12 cellular contexts compared by ENCODE assay signal in genomic region chr11:121892131-121892681, GRCh38.
DNase-seq lines count a peak whose midpoint lies in the region; ATAC-seq, FAIRE-seq and TF ChIP-seq lines count a peak whose summit lies in the region.
"Had no signal": no experiment of that assay in that cellular context is flagged by ENCODE, and none has a peak within 500 bp of the region (broad histone marks: within the 10 kb centered on the region; RNA-seq: fewer than 3 reads in every experiment).

No MANE protein-coding gene starts in this region.

- POLR2A ChIA-PET in IMR-90 (lab: Charles Lee; ENCODE audit: unreplicated experiment), result no interaction called here
- POLR2A ChIA-PET in CD4-positive, alpha-beta memory T cell (lab: Charles Lee; ENCODE audit: partially characterized antibody), result no interaction called here
- POLR2A ChIA-PET in activated CD8-positive, alpha-beta T cell treated with anti-CD3 and anti-CD28 coated beads, Interleukin-2, amount 10 ng/mL, durations not matched to agents 7 days and 5 days (lab: Charles Lee), result no interaction called here

- no peak for TF ChIP-seq RAD21 in IMR-90 (IDR thresholded peaks at IDR 0.05; ENCODE audit: low read length)

- H3K4me3 ChIP-seq in IMR-90 (ENCODE audit: insufficient read depth, low read depth, low read length) (no peak overlapping the region), bronchial epithelial cell (ENCODE audit: low read depth, low read length) (no peak overlapping the region), iPS DF 6.9 (ENCODE audit: low read length) (no peak overlapping the region)
- no peak overlapping the region for H3K4me3 ChIP-seq in CD4-positive, alpha-beta memory T cell (ENCODE audit: low read length in 2 of 2)
- H3K4me3 ChIP-seq: GM12878, SK-N-MC had no signal

- H3K4me2 ChIP-seq in IMR-90 (ENCODE audit: low read depth, low read length), result no peak overlapping the region

- ATAC-seq in IMR-90 (ENCODE audit: low read depth) (no peak; the same call in 1 of the 2 replicates), GM21723 (IDR thresholded peaks at IDR 0.05; ENCODE audit: unreplicated experiment) (no peak)
- no peak for ATAC-seq in natural killer cell treated with Interleukin-12 subunit alpha and Interleukin-12 subunit beta and Interleukin-15 and Interleukin-18, amount 100 ng/mL, for 72 hours
- ATAC-seq in activated CD8-positive, alpha-beta T cell treated with anti-CD3 and anti-CD28 coated beads, Interleukin-2, amount 10 ng/mL, durations not matched to agents 7 days and 5 days, result no peak
- ATAC-seq: GM12878; naive thymus-derived CD8-positive, alpha-beta T cell had no signal

- H4K20me1 ChIP-seq in IMR-90 (ENCODE audit: insufficient read depth, low read length), result no peaks in the 10 kb centered on the region

- H3K9me1 ChIP-seq in IMR-90 (ENCODE audit: insufficient read depth, low read length), result 0 out of 2 replicates have a peak, but pooled peaks cover 8% of the 10 kb centered on the region

- H3K4me3 Mint-ChIP-seq in natural killer cell treated with Interleukin-12 subunit alpha and Interleukin-12 subunit beta and Interleukin-15 and Interleukin-18, amount 100 ng/mL, for 72 hours, result no peak overlapping the region
- H3K4me3 Mint-ChIP-seq in CD4-positive, alpha-beta memory T cell, result no peak overlapping the region
- no peak overlapping the region for H3K4me3 Mint-ChIP-seq in activated CD8-positive, alpha-beta T cell treated with anti-CD3 and anti-CD28 coated beads, Interleukin-2, amount 10 ng/mL, durations not matched to agents 7 days and 5 days
- H3K4me3 Mint-ChIP-seq: activated CD4-positive, alpha-beta memory T cell treated with anti-CD3 and anti-CD28 coated beads, Interleukin-2, amount 10 ng/mL, durations not matched to agents 7 days and 5 days; naive thymus-derived CD8-positive, alpha-beta T cell had no signal

- TF ChIP-seq CTCF in IMR-90 (conservative IDR thresholded peaks at IDR 0.05; ENCODE audit: low read depth, low read length), result no peak
- no peak for TF ChIP-seq CTCF in bronchial epithelial cell (IDR thresholded peaks at IDR 0.05; ENCODE audit: insufficient read depth, low read length, severe bottlenecking)

- H3K9ac ChIP-seq in IMR-90 (ENCODE audit: low read depth, low read length), result no peak overlapping the region

- H3K27me3 ChIP-seq in IMR-90 (ENCODE audit: control insufficient read depth, insufficient read depth, low read length) (no peaks in the 10 kb centered on the region), bronchial epithelial cell (ENCODE audit: control insufficient read depth, insufficient read depth, low read length) (no peaks in the 10 kb centered on the region), iPS DF 6.9 (ENCODE audit: control insufficient read depth, insufficient read depth, low read length) (no peaks in the 10 kb centered on the region)
- H3K27me3 ChIP-seq in CD4-positive, alpha-beta memory T cell (ENCODE audit: insufficient read depth, low read length), result no peaks in the 10 kb centered on the region

- no peak overlapping the region for H3K27ac Mint-ChIP-seq in natural killer cell treated with Interleukin-12 subunit alpha and Interleukin-12 subunit beta and Interleukin-15 and Interleukin-18, amount 100 ng/mL, for 72 hours
- H3K27ac Mint-ChIP-seq in CD4-positive, alpha-beta memory T cell, result no peak overlapping the region
- no peak overlapping the region for H3K27ac Mint-ChIP-seq in activated CD8-positive, alpha-beta T cell treated with anti-CD3 and anti-CD28 coated beads, Interleukin-2, amount 10 ng/mL, durations not matched to agents 7 days and 5 days
- H3K27ac Mint-ChIP-seq: activated CD4-positive, alpha-beta memory T cell treated with anti-CD3 and anti-CD28 coated beads, Interleukin-2, amount 10 ng/mL, durations not matched to agents 7 days and 5 days; naive thymus-derived CD8-positive, alpha-beta T cell had no signal

- H2AFZ ChIP-seq in IMR-90 (replicated peaks; ENCODE audit: low read length, poor library complexity), result no peak overlapping the region

- H3K56ac ChIP-seq in IMR-90 (ENCODE audit: extremely low read depth, insufficient read depth, low read length), result no peak overlapping the region

- WGBS in IMR-90 (ENCODE audit: extremely low coverage in 2 of 2, insufficient read length in 1 of 2), 2 experiments, result no CpG with 5 or more reads among the region's 3 CpGs
- WGBS in iPS DF 6.9 (ENCODE audit: insufficient coverage, insufficient read length), result no CpG with 5 or more reads among the region's 3 CpGs

- H3K14ac ChIP-seq in IMR-90 (replicated peaks; ENCODE audit: low read depth, low read length), result 0 out of 2 replicates have a peak overlapping the region, but pooled peaks have one; percentile 92

- no peak overlapping the region for H4K5ac ChIP-seq in IMR-90 (ENCODE audit: low read depth, low read length)

- H3K36me3 Mint-ChIP-seq in natural killer cell treated with Interleukin-12 subunit alpha and Interleukin-12 subunit beta and Interleukin-15 and Interleukin-18, amount 100 ng/mL, for 72 hours, result no peaks in the 10 kb centered on the region
- H3K36me3 Mint-ChIP-seq in CD4-positive, alpha-beta memory T cell, result peaks cover 0 to 4% of the 10 kb centered on the region in 2 donors
- no peaks in the 10 kb centered on the region for H3K36me3 Mint-ChIP-seq in activated CD8-positive, alpha-beta T cell treated with anti-CD3 and anti-CD28 coated beads, Interleukin-2, amount 10 ng/mL, durations not matched to agents 7 days and 5 days (ENCODE audit: low read depth)

- H2BK5ac ChIP-seq in IMR-90 (ENCODE audit: low read depth, low read length, poor library complexity, severe bottlenecking), result peak overlapping the region; percentile 83

- peak overlapping the region; percentile 51; the same call in 1 of the 2 replicates for H2BK20ac ChIP-seq in IMR-90 (ENCODE audit: low read depth, low read length)

- H4K8ac ChIP-seq in IMR-90 (ENCODE audit: low read depth in 2 of 2, low read length in 2 of 2), result 0 out of 4 replicates have a peak overlapping the region, but pooled peaks of 1 of the 2 experiments have one; percentile 2

- dilution Hi-C loops in IMR-90 (cut with HindIII; ENCODE audit: low sequenced_read_pairs, unreplicated experiment), result no loop called here

- peaks cover 12 to 25% of the 10 kb centered on the region in 2 donors for H3K27me3 Mint-ChIP-seq in natural killer cell treated with Interleukin-12 subunit alpha and Interleukin-12 subunit beta and Interleukin-15 and Interleukin-18, amount 100 ng/mL, for 72 hours
- H3K27me3 Mint-ChIP-seq in CD4-positive, alpha-beta memory T cell, result no peaks in the 10 kb centered on the region
- H3K27me3 Mint-ChIP-seq in activated CD8-positive, alpha-beta T cell treated with anti-CD3 and anti-CD28 coated beads, Interleukin-2, amount 10 ng/mL, durations not matched to agents 7 days and 5 days (ENCODE audit: low read depth), result peaks cover 5% of the 10 kb centered on the region
- H3K27me3 Mint-ChIP-seq: activated CD4-positive, alpha-beta memory T cell treated with anti-CD3 and anti-CD28 coated beads, Interleukin-2, amount 10 ng/mL, durations not matched to agents 7 days and 5 days had no signal

- peak overlapping the region; percentile 41; the same call in 1 of the 2 replicates for H4K91ac ChIP-seq in IMR-90 (ENCODE audit: insufficient read depth, low read depth, low read length)

- H2AK9ac ChIP-seq in IMR-90 (replicated peaks; ENCODE audit: low read depth, low read length, poor library complexity), result peak overlapping the region; percentile 7

- peak overlapping the region; percentile 71 for H2BK120ac ChIP-seq in IMR-90 (ENCODE audit: low read depth, low read length)

- no peaks in the 10 kb centered on the region for H3K9me3 ChIP-seq in IMR-90 (ENCODE audit: control insufficient read depth, insufficient read depth, low read length)
- H3K9me3 ChIP-seq in iPS DF 6.9 (ENCODE audit: control insufficient read depth, insufficient read depth, low read length), result no peaks in the 10 kb centered on the region; the same call in 1 of the 2 replicates
- no peaks in the 10 kb centered on the region for H3K9me3 ChIP-seq in CD4-positive, alpha-beta memory T cell (ENCODE audit: control insufficient read depth in 1 of 2, low read length in 2 of 2)

- H3K18ac ChIP-seq in IMR-90 (ENCODE audit: low read depth, low read length), result peak overlapping the region; percentile 71; the same call in 1 of the 2 replicates

- CTCF ChIA-PET in IMR-90 (lab: Yijun Ruan, JAX), result no interaction called here
- CTCF ChIA-PET in CD4-positive, alpha-beta memory T cell (lab: Charles Lee; ENCODE audit: partially characterized antibody), result no interaction called here
- CTCF ChIA-PET in activated CD8-positive, alpha-beta T cell treated with anti-CD3 and anti-CD28 coated beads, Interleukin-2, amount 10 ng/mL, durations not matched to agents 7 days and 5 days (lab: Charles Lee), result no interaction called here

- peaks cover 22% of the 10 kb centered on the region; the same call in 1 of the 2 replicates for H3K4me1 ChIP-seq in IMR-90 (ENCODE audit: control insufficient read depth, insufficient read depth, low read length)
- no peaks in the 10 kb centered on the region; the same call in 1 of the 2 replicates for H3K4me1 ChIP-seq in iPS DF 6.9 (ENCODE audit: control insufficient read depth, insufficient read depth, low read length)
- no peaks in the 10 kb centered on the region for H3K4me1 ChIP-seq in CD4-positive, alpha-beta memory T cell (ENCODE audit: insufficient read depth, low read length)

- peak overlapping the region; percentile 78; the same call in 1 of the 2 replicates for H2AK5ac ChIP-seq in IMR-90 (ENCODE audit: low read depth, low read length)

- intact Hi-C loops in IMR-90 (cut with micrococcal nuclease), result loop anchor here (5.0 kb wide), 1 partner anchor 40 kb away; no protein-coding TSS in a partner anchor
- intact Hi-C loops in CD4-positive, alpha-beta memory T cell (cut with micrococcal nuclease), result no loop called here

- H3K36me3 ChIP-seq in IMR-90 (ENCODE audit: control insufficient read depth, insufficient read depth, low read length) (no peaks in the 10 kb centered on the region), bronchial epithelial cell (ENCODE audit: control insufficient read depth, insufficient read depth, low read length) (no peaks in the 10 kb centered on the region), iPS DF 6.9 (ENCODE audit: control insufficient read depth, insufficient read depth, low read length) (no peaks in the 10 kb centered on the region)
- H3K36me3 ChIP-seq in CD4-positive, alpha-beta memory T cell (ENCODE audit: insufficient read depth, low read length), result no peaks in the 10 kb centered on the region

- H3K27ac ChIP-seq in IMR-90 (ENCODE audit: insufficient read depth, low read length) (no peak overlapping the region), iPS DF 6.9 (ENCODE audit: low read length) (no peak overlapping the region)
- no peak overlapping the region for H3K27ac ChIP-seq in CD4-positive, alpha-beta memory T cell (ENCODE audit: low read depth, low read length)
- H3K27ac ChIP-seq: SK-N-MC had no signal

- BruUV-seq in IMR-90 (replicated peaks; lab: Mats Ljungman, UMichigan), result no TSS peak

- no peak for FAIRE-seq in bronchial epithelial cell (lab: Jason Lieb, UNC)
- FAIRE-seq: GM12878 had no signal

- no peaks in the 10 kb centered on the region for H3K79me1 ChIP-seq in IMR-90 (ENCODE audit: low read depth in 1 of 2, low read length in 2 of 2)

- in situ Hi-C loops in IMR-90 (cut with MboI; ENCODE audit: low sequenced_read_pairs), result no loop called here

- H3K9me3 Mint-ChIP-seq in natural killer cell treated with Interleukin-12 subunit alpha and Interleukin-12 subunit beta and Interleukin-15 and Interleukin-18, amount 100 ng/mL, for 72 hours, result no peaks in the 10 kb centered on the region
- H3K9me3 Mint-ChIP-seq in CD4-positive, alpha-beta memory T cell, result peaks cover 0 to 5% (median 0%) of the 10 kb centered on the region in 8 donors
- no peaks in the 10 kb centered on the region for H3K9me3 Mint-ChIP-seq in activated CD8-positive, alpha-beta T cell treated with anti-CD3 and anti-CD28 coated beads, Interleukin-2, amount 10 ng/mL, durations not matched to agents 7 days and 5 days (ENCODE audit: insufficient read depth)
- H3K9me3 Mint-ChIP-seq: activated CD4-positive, alpha-beta memory T cell treated with anti-CD3 and anti-CD28 coated beads, Interleukin-2, amount 10 ng/mL, durations not matched to agents 7 days and 5 days had no signal

- DNase-seq in AG08395 (ENCODE audit: low spot score), result peak; percentile 59
- DNase-seq in IMR-90, result peak; percentile 56
- DNase-seq in bronchial epithelial cell (ENCODE audit: low read depth), result peak; percentile 42
- peak; percentile 13 for DNase-seq in iPS DF 6.9 (ENCODE audit: low read depth, low spot score)
- no peak for DNase-seq in natural killer cell treated with Interleukin-12 subunit alpha and Interleukin-12 subunit beta and Interleukin-15 and Interleukin-18, amount 100 ng/mL, for 72 hours (ENCODE audit: low spot score)
- no peak for DNase-seq in CD4-positive, alpha-beta memory T cell
- no peak for DNase-seq in activated CD8-positive, alpha-beta T cell treated with anti-CD3 and anti-CD28 coated beads, Interleukin-2, amount 10 ng/mL, durations not matched to agents 7 days and 5 days
- DNase-seq: activated CD4-positive, alpha-beta memory T cell treated with anti-CD3 and anti-CD28 coated beads, Interleukin-2, amount 10 ng/mL, durations not matched to agents 7 days and 5 days; naive thymus-derived CD8-positive, alpha-beta T cell had no signal

- peak overlapping the region; percentile 76; the same call in 2 of the 3 replicates for H2BK15ac ChIP-seq in IMR-90 (ENCODE audit: low read depth, low read length)

- no peak for TF ChIP-seq POLR2A in IMR-90 (IDR thresholded peaks at IDR 0.05; ENCODE audit: low read depth, low read length)

- H3K4ac ChIP-seq in IMR-90 (ENCODE audit: low read depth, low read length), result peak overlapping the region; percentile 11; the same call in 1 of the 2 replicates

- H3K4me1 Mint-ChIP-seq in natural killer cell treated with Interleukin-12 subunit alpha and Interleukin-12 subunit beta and Interleukin-15 and Interleukin-18, amount 100 ng/mL, for 72 hours (ENCODE audit: low read depth in 2 of 2), result no peaks in the 10 kb centered on the region
- no peaks in the 10 kb centered on the region for H3K4me1 Mint-ChIP-seq in CD4-positive, alpha-beta memory T cell
- H3K4me1 Mint-ChIP-seq in activated CD8-positive, alpha-beta T cell treated with anti-CD3 and anti-CD28 coated beads, Interleukin-2, amount 10 ng/mL, durations not matched to agents 7 days and 5 days (ENCODE audit: low read depth), result no peaks in the 10 kb centered on the region
- H3K4me1 Mint-ChIP-seq: activated CD4-positive, alpha-beta memory T cell treated with anti-CD3 and anti-CD28 coated beads, Interleukin-2, amount 10 ng/mL, durations not matched to agents 7 days and 5 days; naive thymus-derived CD8-positive, alpha-beta T cell had no signal

- peak overlapping the region; percentile 7; the same call in 1 of the 2 replicates for H3K23ac ChIP-seq in IMR-90 (ENCODE audit: low read depth, low read length)

Comparison
In these comparisons a context has a peak if more than half of its experiments do, and no peak if none do; other contexts are left out.
1. DNase-seq: peak in AG08395 (single experiment), IMR-90 (single experiment), bronchial epithelial cell (single experiment) and iPS DF 6.9 (single experiment); none in natural killer cell treated with Interleukin-12 subunit alpha and Interleukin-12 subunit beta and Interleukin-15 and Interleukin-18, amount 100 ng/mL, for 72 hours (single experiment), CD4-positive, alpha-beta memory T cell (0 of 5) and activated CD8-positive, alpha-beta T cell treated with anti-CD3 and anti-CD28 coated beads, Interleukin-2, amount 10 ng/mL, durations not matched to agents 7 days and 5 days (single experiment).